ENCODE assay signal across 20 cellular contexts in genomic region chr5:54601393-54601792, GRCh38.
DNase-seq lines count a peak whose midpoint lies in the region; ATAC-seq and TF ChIP-seq lines count a peak whose summit lies in the region.
"Had no signal": no experiment of that assay in that cellular context is flagged by ENCODE, and none has a peak within 500 bp of the region (broad histone marks: within the 10 kb centered on the region; RNA-seq: fewer than 3 reads in every experiment).

No MANE protein-coding gene starts in this region.

- H3K4me1 ChIP-seq in lower lobe of right lung (peaks cover 15% of the 10 kb centered on the region), thoracic aorta (ENCODE audit: control insufficient read depth in 1 of 2, low read depth in 2 of 2) (peaks cover 20 to 25% of the 10 kb centered on the region in 2 donors)

- no peak for TF ChIP-seq CTCF in HL-60 (IDR thresholded peaks at IDR 0.05; ENCODE audit: insufficient read depth, low read length)
- TF ChIP-seq CTCF in lower lobe of right lung (IDR thresholded peaks at IDR 0.05): no peak
- TF ChIP-seq CTCF in thoracic aorta (IDR thresholded peaks at IDR 0.05): no peak

- no peaks in the 10 kb centered on the region for H3K27me3 ChIP-seq in HL-60 (ENCODE audit: insufficient read depth, poor library complexity, severe bottlenecking)
- no peaks in the 10 kb centered on the region for H3K27me3 ChIP-seq in lower lobe of right lung (ENCODE audit: low read depth)
- H3K27me3 ChIP-seq in thoracic aorta (replicated peaks; ENCODE audit: insufficient read depth): no peaks in the 10 kb centered on the region
- H3K27me3 ChIP-seq: dorsolateral prefrontal cortex had no signal

- H3K36me3 ChIP-seq in lower lobe of right lung: no peaks in the 10 kb centered on the region
- H3K36me3 ChIP-seq in thoracic aorta: no peaks in the 10 kb centered on the region

- H3K9me3 ChIP-seq in lower lobe of right lung (peaks cover 5% of the 10 kb centered on the region), thoracic aorta (peaks cover 4% of the 10 kb centered on the region)

- intact Hi-C loops in lower lobe of right lung (cut with DNase I): no loop called here

- no peak for DNase-seq in HL-60 (ENCODE audit: low read depth in 1 of 2, low spot score in 1 of 2)
- DNase-seq in epidermal melanocyte (ENCODE audit: insufficient read length, low spot score): peak; percentile 75
- no peak for DNase-seq in lower lobe of right lung
- DNase-seq in thoracic aorta (ENCODE audit: low spot score): no peak
- DNase-seq in NCI-H774 (lab: John Stamatoyannopoulos, UW): no peak
- DNase-seq: activated CD4-positive, alpha-beta memory T cell treated with anti-CD3 and anti-CD28 coated beads, Interleukin-2, amount 10 ng/mL, durations not matched to agents 7 days and 5 days; activated effector memory CD4-positive, alpha-beta T cell treated with anti-CD3 and anti-CD28 coated beads, Interleukin-2, amount 50 U/mL, for 16 hours; activated naive CD8-positive, alpha-beta T cell treated with anti-CD3 and anti-CD28 coated beads, Interleukin-2, amount 10 ng/mL, durations not matched to agents 7 days and 5 days; activated T-cell treated with anti-CD3 and anti-CD28 coated beads for 4 hours; CD4-positive, CD25-positive, alpha-beta regulatory T cell; dorsolateral prefrontal cortex; EL; NCI-H1105 treated with DMSO at 0.1 percent for 48 hours; NCI-H2081; nephron progenitor cell; stimulated activated CD4-positive, alpha-beta T cell treated with anti-CD3 and anti-CD28 coated beads, Interleukin-1b, Interleukin-23, amount 100 ng/mL, for 48 hours; T-cell had no signal

- no peak overlapping the region for H3K4me3 ChIP-seq in HL-60 (replicated peaks; ENCODE audit: insufficient read depth, low read length)
- H3K4me3 ChIP-seq in lower lobe of right lung: no peak overlapping the region
- no peak overlapping the region for H3K4me3 ChIP-seq in thoracic aorta
- H3K4me3 ChIP-seq: dorsolateral prefrontal cortex had no signal

- H3K27ac ChIP-seq in HL-60 (replicated peaks): peak overlapping the region; percentile 47
- H3K27ac ChIP-seq in lower lobe of right lung: no peak overlapping the region
- H3K27ac ChIP-seq in thoracic aorta: peak overlapping the region in 1 of 2 donors; percentile 55

- ATAC-seq in lower lobe of right lung: peak; percentile 35 to 61
- peak; percentile 29 for ATAC-seq in thoracic aorta (ENCODE audit: insufficient number of reproducible peaks, low FRiP score, low read depth)
- ATAC-seq in HG02571 (IDR thresholded peaks at IDR 0.05; ENCODE audit: unreplicated experiment): no peak
- no peak for ATAC-seq in GM18520 (IDR thresholded peaks at IDR 0.05; ENCODE audit: unreplicated experiment)
- ATAC-seq: activated CD4-positive, CD25-positive, alpha-beta regulatory T cell treated with anti-CD3 and anti-CD28 coated beads, Interleukin-2, amount 50 U/mL, for 24 hours; T-cell had no signal

Comparison
In these comparisons a context has a peak if more than half of its experiments do, and no peak if none do; other contexts are left out.
1. ATAC-seq: peak in lower lobe of right lung (2 of 2) and thoracic aorta (single experiment); none in HG02571 (single experiment) and GM18520 (single experiment).